1 cellular context compared by ENCODE assay signal in the genomic region with DNA sequence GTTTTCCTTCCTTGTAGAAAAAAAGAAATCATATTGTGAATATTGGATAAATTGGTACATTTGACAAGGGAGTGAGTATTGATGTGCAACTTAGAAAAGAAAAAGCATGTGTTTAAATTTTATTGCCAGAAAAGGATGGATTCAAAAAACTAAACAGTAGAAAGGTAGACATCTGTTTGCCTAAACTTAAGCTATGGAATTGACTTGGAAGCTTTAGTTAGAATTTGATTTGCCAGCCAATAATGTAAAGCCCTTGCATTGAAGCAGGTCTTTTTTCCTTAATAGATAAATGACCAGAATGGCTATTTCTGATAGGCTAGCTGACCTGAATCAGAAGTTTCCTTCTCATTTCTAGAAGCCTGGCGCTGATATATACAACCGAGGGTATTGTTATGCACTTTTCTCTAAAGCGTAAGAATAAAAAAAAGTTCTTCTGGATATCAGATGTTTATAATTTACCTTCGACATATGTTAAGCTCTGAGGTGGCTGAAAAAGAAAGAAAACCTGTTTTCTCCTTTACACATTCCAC.
TF ChIP-seq lines count a peak whose summit lies in the region.

No MANE protein-coding gene starts in this region.

TF ChIP-seq in HepG2, 621 proteins besides CTCF, POLR2A, EP300 and RAD21 (continued from another document):
- no peak for TF ChIP-seq ZNF597 (CRISPR knock-in tag; IDR thresholded peaks at IDR 0.05)
- TF ChIP-seq, protein P1, sequence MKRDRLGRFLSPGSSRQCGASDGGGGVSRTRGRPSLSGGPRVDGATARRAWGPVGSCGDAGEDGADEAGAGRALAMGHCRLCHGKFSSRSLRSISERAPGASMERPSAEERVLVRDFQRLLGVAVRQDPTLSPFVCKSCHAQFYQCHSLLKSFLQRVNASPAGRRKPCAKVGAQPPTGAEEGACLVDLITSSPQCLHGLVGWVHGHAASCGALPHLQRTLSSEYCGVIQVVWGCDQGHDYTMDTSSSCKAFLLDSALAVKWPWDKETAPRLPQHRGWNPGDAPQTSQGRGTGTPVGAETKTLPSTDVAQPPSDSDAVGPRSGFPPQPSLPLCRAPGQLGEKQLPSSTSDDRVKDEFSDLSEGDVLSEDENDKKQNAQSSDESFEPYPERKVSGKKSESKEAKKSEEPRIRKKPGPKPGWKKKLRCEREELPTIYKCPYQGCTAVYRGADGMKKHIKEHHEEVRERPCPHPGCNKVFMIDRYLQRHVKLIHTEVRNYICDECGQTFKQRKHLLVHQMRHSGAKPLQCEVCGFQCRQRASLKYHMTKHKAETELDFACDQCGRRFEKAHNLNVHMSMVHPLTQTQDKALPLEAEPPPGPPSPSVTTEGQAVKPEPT (CRISPR knock-in tag; IDR thresholded peaks at IDR 0.05; ENCODE audit: low read depth), result no peak
- TF ChIP-seq ATM (IDR thresholded peaks at IDR 0.05; ENCODE audit: borderline replicate concordance), result no peak
- no peak for TF ChIP-seq EHMT2 (IDR thresholded peaks at IDR 0.05; ENCODE audit: borderline replicate concordance, low read depth, low read length)
- no peak for TF ChIP-seq SETDB1 (CRISPR knock-in tag; IDR thresholded peaks at IDR 0.05; ENCODE audit: borderline replicate concordance)
- no peak for TF ChIP-seq ZBTB38 (CRISPR knock-in tag; IDR thresholded peaks at IDR 0.05)
